In genomic region chr5:7867260-7867659, GRCh38 we compare ENCODE assay signal across 14 cellular contexts. TPM values are rescaled to one million over a fixed set of nuclear protein-coding genes. Genes with fewer than 3 reads are reported as not detected.
A peak's percentile ranks its signal among the peaks of the same experiment; 100 is the strongest.
DNase-seq lines count a peak whose midpoint lies in the region; ATAC-seq and TF ChIP-seq lines count a peak whose summit lies in the region.
"Had no signal": no experiment of that assay in that cellular context is flagged by ENCODE, and none has a peak within 500 bp of the region (broad histone marks: within the 10 kb centered on the region; RNA-seq: fewer than 3 reads in every experiment).

No MANE protein-coding gene starts in this region.

- H2AFZ ChIP-seq in Karpas-422 (ENCODE audit: low read length) (no peak overlapping the region), parathyroid adenoma (no peak overlapping the region)

- no peaks in the 10 kb centered on the region for H3K9me3 Mint-ChIP-seq in activated T-cell treated with anti-CD3 and anti-CD28 coated beads, Interleukin-2, amount 50 U/mL, for 24 hours
- H3K9me3 Mint-ChIP-seq in central memory CD8-positive, alpha-beta T cell, result no peaks in the 10 kb centered on the region
- H3K9me3 Mint-ChIP-seq: stimulated activated memory B cell treated with anti-CD40 and anti-IgM and Interleukin-4, amounts not matched to agents 10 μg/mL and 1 μg/mL and 100 μg/mL, for 72 hours had no signal

- H3K79me2 ChIP-seq in Karpas-422 (ENCODE audit: low read length) (peaks cover 77% of the 10 kb centered on the region), parathyroid adenoma (peaks cover 8% of the 10 kb centered on the region)

- H3K36me3 Mint-ChIP-seq in activated T-cell treated with anti-CD3 and anti-CD28 coated beads, Interleukin-2, amount 50 U/mL, for 24 hours (ENCODE audit: low read depth), result peaks cover 86% of the 10 kb centered on the region
- peaks cover 32% of the 10 kb centered on the region for H3K36me3 Mint-ChIP-seq in central memory CD8-positive, alpha-beta T cell (ENCODE audit: insufficient read depth)

- H3K4me3 Mint-ChIP-seq in activated T-cell treated with anti-CD3 and anti-CD28 coated beads, Interleukin-2, amount 50 U/mL, for 24 hours, result peak overlapping the region; percentile 91
- peak overlapping the region; percentile 92 for H3K4me3 Mint-ChIP-seq in central memory CD8-positive, alpha-beta T cell

- H3K27ac ChIP-seq in Karpas-422 (ENCODE audit: low read length) (no peak overlapping the region), parathyroid adenoma (no peak overlapping the region)
- H3K27ac ChIP-seq: psoas muscle had no signal

- peaks cover 20% of the 10 kb centered on the region for H4K20me1 ChIP-seq in Karpas-422 (ENCODE audit: insufficient read depth, low read depth, low read length)

- H3K4me1 Mint-ChIP-seq in activated T-cell treated with anti-CD3 and anti-CD28 coated beads, Interleukin-2, amount 50 U/mL, for 24 hours (ENCODE audit: low read depth), result peaks cover 58% of the 10 kb centered on the region
- H3K4me1 Mint-ChIP-seq in central memory CD8-positive, alpha-beta T cell, result peaks cover 49% of the 10 kb centered on the region

- H3K4me2 ChIP-seq in Karpas-422 (ENCODE audit: low read depth, low read length, poor library complexity, severe bottlenecking) (peak overlapping the region; percentile 67), parathyroid adenoma (ENCODE audit: low read length) (peak overlapping the region; percentile 20)

- no peak for ATAC-seq in central memory CD8-positive, alpha-beta T cell (replicated peaks; ENCODE audit: extremely low read depth, poor library complexity, severe bottlenecking)
- ATAC-seq: psoas muscle; stimulated activated memory B cell treated with anti-CD40 and anti-IgM and Interleukin-4, amounts not matched to agents 10 μg/mL and 1 μg/mL and 100 μg/mL, for 72 hours had no signal

- no peaks in the 10 kb centered on the region for H3K27me3 Mint-ChIP-seq in activated T-cell treated with anti-CD3 and anti-CD28 coated beads, Interleukin-2, amount 50 U/mL, for 24 hours
- H3K27me3 Mint-ChIP-seq in central memory CD8-positive, alpha-beta T cell, result no peaks in the 10 kb centered on the region
- H3K27me3 Mint-ChIP-seq: stimulated activated memory B cell treated with anti-CD40 and anti-IgM and Interleukin-4, amounts not matched to agents 10 μg/mL and 1 μg/mL and 100 μg/mL, for 72 hours had no signal

- H3K4me3 ChIP-seq in Karpas-422 (ENCODE audit: low read length) (peak overlapping the region; percentile 68), parathyroid adenoma (ENCODE audit: low read depth, low read length) (peak overlapping the region; percentile 25)

- no peaks in the 10 kb centered on the region for H3K9me3 ChIP-seq in Karpas-422 (ENCODE audit: low read length)
- H3K9me3 ChIP-seq in parathyroid adenoma (ENCODE audit: control insufficient read depth, low read length), result no peaks in the 10 kb centered on the region
- H3K9me3 ChIP-seq: psoas muscle had no signal

- DNase-seq in activated T-cell treated with anti-CD3 and anti-CD28 coated beads, Interleukin-2, amount 50 U/mL, for 24 hours, result no peak
- no peak for DNase-seq in activated T-cell treated with anti-CD3 and anti-CD28 coated beads, Interleukin-2, amount 50 U/mL, for 1 hour
- DNase-seq in Karpas-422 (no peak), hypothalamus (lab: John Stamatoyannopoulos, UW) (no peak), NCI-H2081 treated with DMSO at 0.1 percent for 48 hours (lab: John Stamatoyannopoulos, UW) (no peak), SW 1271 (lab: John Stamatoyannopoulos, UW) (no peak)
- DNase-seq in central memory CD8-positive, alpha-beta T cell (ENCODE audit: low spot score in 2 of 2), result no peak
- DNase-seq: GDM1, psoas muscle had no signal

- H3K36me3 ChIP-seq in Karpas-422 (ENCODE audit: insufficient read depth, low read length), result peaks cover 37% of the 10 kb centered on the region; the same call in 1 of the 2 replicates
- no peaks in the 10 kb centered on the region for H3K36me3 ChIP-seq in parathyroid adenoma (ENCODE audit: control insufficient read depth, insufficient read depth, low read length)

- no peaks in the 10 kb centered on the region for H3K9me2 ChIP-seq in Karpas-422 (replicated peaks; ENCODE audit: insufficient read depth, low read length)

- H3K9ac ChIP-seq in Karpas-422 (ENCODE audit: low read length) (no peak overlapping the region), parathyroid adenoma (no peak overlapping the region)

- no peaks in the 10 kb centered on the region for H3K27me3 ChIP-seq in Karpas-422 (ENCODE audit: low read length)
- no peaks in the 10 kb centered on the region for H3K27me3 ChIP-seq in parathyroid adenoma (ENCODE audit: control insufficient read depth, insufficient read depth, low read length)

- H3K27ac Mint-ChIP-seq in activated T-cell treated with anti-CD3 and anti-CD28 coated beads, Interleukin-2, amount 50 U/mL, for 24 hours, result no peak overlapping the region
- no peak overlapping the region for H3K27ac Mint-ChIP-seq in central memory CD8-positive, alpha-beta T cell (ENCODE audit: low read depth)

- no peak for TF ChIP-seq CTCF in parathyroid adenoma (IDR thresholded peaks at IDR 0.05)

- peaks cover 50% of the 10 kb centered on the region for H3K4me1 ChIP-seq in Karpas-422 (ENCODE audit: low read length)
- H3K4me1 ChIP-seq in parathyroid adenoma, result no peaks in the 10 kb centered on the region

RNA-seq across cellular contexts. Expression of gene FASTKD3, which starts 1.6 kb away (rescaled TPM):
- total RNA-seq in Karpas-422 (2014; rRNA removed; shearing (Covaris generic); ENCODE audit: low replicate concordance), result 11.8 and 25.3 TPM in 2 replicates

RNA-seq across cellular contexts. Expression of gene MTRR, which starts 1.7 kb away (rescaled TPM):
- total RNA-seq in Karpas-422 (2014; rRNA removed; shearing (Covaris generic); ENCODE audit: low replicate concordance), result 41.4 and 44.2 TPM in 2 replicates

RNA-seq across cellular contexts. Expression of gene CFAP90, which starts 16.3 kb away (rescaled TPM):
- total RNA-seq in Karpas-422 (2014; rRNA removed; shearing (Covaris generic); ENCODE audit: low replicate concordance), result not detected in 2 replicates
- total RNA-seq: endothelial cell of umbilical vein, LHCN-M2, lung microvascular endothelial cell, psoas muscle had no signal
